24 cellular contexts compared by ENCODE assay signal in genomic region chr5:134236208-134236761, GRCh38.
"Had no signal": no experiment of that assay in that cellular context is flagged by ENCODE, and none has a peak within 500 bp of the region (broad histone marks: within the 10 kb centered on the region; RNA-seq: fewer than 3 reads in every experiment).

No MANE protein-coding gene starts in this region.

- H3K27me3 ChIP-seq: esophagus squamous epithelium, neural progenitor cell, ovary, sigmoid colon, spleen, upper lobe of right lung had no signal

- ATAC-seq: activated T-cell treated with anti-CD3 and anti-CD28 coated beads, Interleukin-2, amount 50 U/mL, for 72 hours; mucosa of descending colon; stimulated activated naive B cell treated with anti-CD40 and anti-IgM and Interleukin-4, amounts not matched to agents 10 μg/mL and 1 μg/mL and 100 μg/mL, for 72 hours; upper lobe of right lung had no signal

- H3K4me3 ChIP-seq: esophagus squamous epithelium, mucosa of descending colon, neural progenitor cell, ovary, sigmoid colon, spleen, upper lobe of right lung had no signal

- H3K9me3 ChIP-seq: esophagus squamous epithelium, mucosa of descending colon, ovary, sigmoid colon, spleen, upper lobe of right lung had no signal

- H3K9ac ChIP-seq: neural progenitor cell had no signal

- H3K4me2 ChIP-seq: neural progenitor cell had no signal

- H3K27ac ChIP-seq: esophagus squamous epithelium, neural progenitor cell, ovary, spleen, upper lobe of right lung, WERI-Rb-1 had no signal

- H3K27ac Mint-ChIP-seq: activated naive CD8-positive, alpha-beta T cell; activated T-cell treated with anti-CD3 and anti-CD28 coated beads, Interleukin-2, amount 50 U/mL, for 72 hours; neural progenitor cell; stimulated activated naive B cell treated with anti-CD40 and anti-IgM and Interleukin-4, amounts not matched to agents 10 μg/mL and 1 μg/mL and 100 μg/mL, for 72 hours had no signal

- H3K36me3 Mint-ChIP-seq: activated naive CD8-positive, alpha-beta T cell; naive B cell; neural progenitor cell; stimulated activated naive B cell treated with anti-CD40 and anti-IgM and Interleukin-4, amounts not matched to agents 10 μg/mL and 1 μg/mL and 100 μg/mL, for 72 hours had no signal

- DNase-seq: activated CD4-positive, alpha-beta T cell treated with anti-CD3 and anti-CD28 coated beads for 1 hour; activated CD8-positive, alpha-beta memory T cell treated with anti-CD3 and anti-CD28 coated beads for 24 hours; activated CD8-positive, alpha-beta memory T cell treated with anti-CD3 and anti-CD28 coated beads, Interleukin-2, amount 50 U/mL, for 48 hours; activated gamma-delta T cell; activated T-cell treated with anti-CD3 and anti-CD28 coated beads, Interleukin-2, amount 50 U/mL, for 72 hours; amniotic stem cell; dermis blood vessel endothelial cell; effector memory CD4-positive, alpha-beta T cell; esophagus squamous epithelium; foreskin fibroblast; glutamatergic neuron; mesenchymal stem cell; mucosa of descending colon; naive B cell; ovary; sigmoid colon; spleen; stimulated activated CD4-positive, alpha-beta T cell treated with anti-CD3 and anti-CD28 coated beads, Interleukin-4, amount 100 ng/mL, for 4 hours; stimulated activated naive B cell treated with anti-CD40 and anti-IgM and Interleukin-4, amounts not matched to agents 10 μg/mL and 1 μg/mL and 100 μg/mL, for 72 hours; SW 1271; upper lobe of right lung; WERI-Rb-1 had no signal

- H3K36me3 ChIP-seq: esophagus squamous epithelium, neural progenitor cell, ovary, sigmoid colon, spleen, upper lobe of right lung, WERI-Rb-1 had no signal

- H2AFZ ChIP-seq: neural progenitor cell had no signal

- H3K9me3 Mint-ChIP-seq: activated T-cell treated with anti-CD3 and anti-CD28 coated beads, Interleukin-2, amount 50 U/mL, for 72 hours; naive B cell; neural progenitor cell; stimulated activated naive B cell treated with anti-CD40 and anti-IgM and Interleukin-4, amounts not matched to agents 10 μg/mL and 1 μg/mL and 100 μg/mL, for 72 hours had no signal

- H3K4me3 Mint-ChIP-seq: activated naive CD8-positive, alpha-beta T cell; activated T-cell treated with anti-CD3 and anti-CD28 coated beads, Interleukin-2, amount 50 U/mL, for 72 hours; naive B cell; neural progenitor cell; stimulated activated naive B cell treated with anti-CD40 and anti-IgM and Interleukin-4, amounts not matched to agents 10 μg/mL and 1 μg/mL and 100 μg/mL, for 72 hours had no signal
